16 cellular contexts compared by ENCODE assay signal in the genomic region with DNA sequence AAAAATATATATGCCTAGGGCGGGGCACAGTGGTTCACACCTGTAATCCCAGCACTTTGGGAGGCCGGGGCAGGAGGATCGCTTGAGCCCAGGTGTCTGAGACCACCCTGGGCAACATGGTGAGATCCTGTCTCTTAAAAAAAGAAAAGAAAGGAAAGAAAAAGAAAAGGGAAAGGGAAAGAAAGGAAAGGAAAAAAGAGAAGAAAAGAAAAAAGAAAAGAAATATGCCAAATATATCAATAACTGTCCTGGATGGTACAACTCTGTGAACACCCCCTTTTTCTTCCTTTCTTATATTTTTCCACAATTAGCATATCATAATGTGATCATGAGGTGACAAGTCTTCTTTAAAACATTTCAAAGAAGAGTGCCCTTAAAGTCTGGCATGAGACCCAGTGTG. TPM values are rescaled to one million over a fixed set of nuclear protein-coding genes. Genes with fewer than 3 reads are reported as not detected.
DNase-seq lines count a peak whose midpoint lies in the region; FAIRE-seq and TF ChIP-seq lines count a peak whose summit lies in the region.
"Had no signal": no experiment of that assay in that cellular context is flagged by ENCODE, and none has a peak within 500 bp of the region (broad histone marks: within the 10 kb centered on the region; RNA-seq: fewer than 3 reads in every experiment).

No MANE protein-coding gene starts in this region.

- H3K27me3 Mint-ChIP-seq in Caco-2 (ENCODE audit: insufficient read depth, unreplicated experiment): no peaks in the 10 kb centered on the region
- peaks cover 7% of the 10 kb centered on the region for H3K27me3 Mint-ChIP-seq in activated CD4-positive, alpha-beta memory T cell treated with anti-CD3 and anti-CD28 coated beads, Interleukin-2, amount 10 ng/mL, durations not matched to agents 7 days and 5 days

- peaks cover 6% of the 10 kb centered on the region for H3K36me3 Mint-ChIP-seq in Caco-2 (ENCODE audit: insufficient read depth, unreplicated experiment)
- H3K36me3 Mint-ChIP-seq in activated CD4-positive, alpha-beta memory T cell treated with anti-CD3 and anti-CD28 coated beads, Interleukin-2, amount 10 ng/mL, durations not matched to agents 7 days and 5 days (ENCODE audit: low read depth): no peaks in the 10 kb centered on the region

- no peak overlapping the region for H4K5ac ChIP-seq in H1 (ENCODE audit: insufficient read length, low read depth, low read length)

- H4K20me1 ChIP-seq in H1 (replicated peaks in 1 of 2; ENCODE audit: control insufficient read depth in 1 of 2, insufficient read depth in 2 of 2, low read length in 2 of 2): no peaks in the 10 kb centered on the region

- peak overlapping the region; percentile 84 for H2BK12ac ChIP-seq in H1 (ENCODE audit: low read depth, low read length)

- H3K27ac ChIP-seq in RWPE1 (peak overlapping the region; percentile 82), H1 (ENCODE audit: low read depth, low read length) (no peak overlapping the region), rectal smooth muscle tissue (ENCODE audit: low read depth, low read length) (peak overlapping the region; percentile 14)
- H3K27ac ChIP-seq: GM23248 had no signal

- POLR2A ChIA-PET in Caco-2 (lab: Charles Lee): no interaction called here
- POLR2A ChIA-PET in RWPE1 (lab: Yijun Ruan, JAX; ENCODE audit: low non-redundant PET): no interaction called here
- POLR2A ChIA-PET in H1 (lab: Charles Lee; ENCODE audit: partially characterized antibody): interaction anchor here (1.4 to 2.7 kb wide), 2 partner anchors 11 to 49 kb away, joined by 4 to 9 read pairs; no protein-coding TSS in a partner anchor
- POLR2A ChIA-PET in activated CD4-positive, alpha-beta memory T cell treated with anti-CD3 and anti-CD28 coated beads, Interleukin-2, amount 10 ng/mL, durations not matched to agents 7 days and 5 days (lab: Charles Lee): interaction anchor here (0.5 kb wide), 1 partner anchor 554 kb away, joined by 3 read pairs; no protein-coding TSS in a partner anchor

- H3K23me2 ChIP-seq in H1 (ENCODE audit: low read depth, low read length): no peaks in the 10 kb centered on the region

- BruUV-seq in Caco-2 (replicated peaks; lab: Mats Ljungman, UMichigan): no TSS peak

- no peak overlapping the region for H4K91ac ChIP-seq in H1 (replicated peaks; ENCODE audit: insufficient read length, low read length)

- TF ChIP-seq EP300 in H1 (IDR thresholded peaks at IDR 0.05; ENCODE audit: borderline replicate concordance in 1 of 2, low read depth in 2 of 2, low read length in 2 of 2): no peak

- TF ChIP-seq RAD21 in H1 (IDR thresholded peaks at IDR 0.05 in 1 of 2, conservative IDR thresholded peaks at IDR 0.05 in 1 of 2; ENCODE audit: low read depth in 2 of 2, low read length in 2 of 2): no peak

- H2AK5ac ChIP-seq in H1 (ENCODE audit: low read depth, low read length): no peak overlapping the region

- H2BK120ac ChIP-seq in H1 (replicated peaks; ENCODE audit: low read depth, low read length): no peak overlapping the region

- TF ChIP-seq CTCF in Caco-2 (IDR thresholded peaks at IDR 0.05; ENCODE audit: insufficient read depth in 1 of 2, low read depth in 1 of 2, low read length in 1 of 2, severe bottlenecking in 1 of 2, unreplicated experiment in 1 of 2) (no peak), RWPE1 (conservative IDR thresholded peaks at IDR 0.05; ENCODE audit: low read depth) (no peak), H1 (IDR thresholded peaks at IDR 0.05; ENCODE audit: control extremely low read depth in 1 of 3, insufficient read depth in 1 of 3, low read depth in 1 of 3, low read length in 3 of 3) (no peak), BE2C (IDR thresholded peaks at IDR 0.05; ENCODE audit: low read depth, low read length) (no peak)

- H3K4me1 ChIP-seq in Caco-2 (no peaks in the 10 kb centered on the region; the same call in 1 of the 2 replicates), H1 (replicated peaks in 1 of 4; ENCODE audit: control insufficient read depth in 3 of 4, insufficient read depth in 4 of 4, low read length in 3 of 4) (peaks cover 4 to 21% (median 9%) of the 10 kb centered on the region in 4 experiments; a peak in 6 of 7 replicates), rectal smooth muscle tissue (ENCODE audit: control insufficient read depth, insufficient read depth, low read length) (peaks cover 48% of the 10 kb centered on the region), BE2C (no peaks in the 10 kb centered on the region)

- H3K79me2 ChIP-seq in H1 (ENCODE audit: control insufficient read depth in 1 of 2, insufficient read depth in 2 of 2, low read length in 2 of 2): no peaks in the 10 kb centered on the region

- no peak overlapping the region for H2BK5ac ChIP-seq in H1 (ENCODE audit: low read depth, low read length)

- H3K4ac ChIP-seq in H1 (replicated peaks; ENCODE audit: insufficient read length, low read depth, low read length): no peak overlapping the region

- no peak overlapping the region for H3K4me3 ChIP-seq in Caco-2 (ENCODE audit: low read depth, low read length)
- H3K4me3 ChIP-seq in H1 (ENCODE audit: extremely low read depth in 1 of 4, insufficient read depth in 2 of 4, low read depth in 3 of 4, low read length in 4 of 4): no peak overlapping the region
- no peak overlapping the region for H3K4me3 ChIP-seq in rectal smooth muscle tissue (ENCODE audit: low read length)
- H3K4me3 ChIP-seq in BE2C (ENCODE audit: low read depth, low read length): no peak overlapping the region
- H3K4me3 ChIP-seq: GM23248 had no signal

- H3K4me2 ChIP-seq in H1 (ENCODE audit: insufficient read depth in 1 of 2, low read depth in 2 of 2, low read length in 2 of 2): no peak overlapping the region

- 95% methylated on average over 3 of the region's 3 CpGs; no CpG with 5 or more reads in 1 of the 2 experiments for WGBS in H1 (ENCODE audit: extremely low coverage in 1 of 2, insufficient coverage in 1 of 2, insufficient read length in 1 of 2, insufficient replicate concordance in 2 of 2, low coverage in 1 of 2, low lambda C conversion rate in 2 of 2, missing lambda C conversion rate in 1 of 2), 2 experiments

- H3K27ac Mint-ChIP-seq in Caco-2 (ENCODE audit: unreplicated experiment): peak overlapping the region; percentile 11
- H3K27ac Mint-ChIP-seq in activated CD4-positive, alpha-beta memory T cell treated with anti-CD3 and anti-CD28 coated beads, Interleukin-2, amount 10 ng/mL, durations not matched to agents 7 days and 5 days: no peak overlapping the region

- H3K9ac ChIP-seq in H1 (replicated peaks in 1 of 4; ENCODE audit: extremely low read depth in 1 of 4, low read depth in 3 of 4, low read length in 3 of 4) (no peak overlapping the region), rectal smooth muscle tissue (ENCODE audit: low read length) (no peak overlapping the region)
- H3K9ac ChIP-seq: GM23248 had no signal

- H3K4me3 Mint-ChIP-seq in Caco-2 (ENCODE audit: unreplicated experiment): no peak overlapping the region
- H3K4me3 Mint-ChIP-seq in activated CD4-positive, alpha-beta memory T cell treated with anti-CD3 and anti-CD28 coated beads, Interleukin-2, amount 10 ng/mL, durations not matched to agents 7 days and 5 days: no peak overlapping the region
- H3K4me3 Mint-ChIP-seq: CD14-positive monocyte had no signal

- DNase-seq in Caco-2 (no peak), RWPE1 (ENCODE audit: low spot score) (no peak), H1 (ENCODE audit: low read depth in 1 of 2, low spot score in 2 of 2) (no peak), mesenteric fat pad (ENCODE audit: low spot score) (no peak), BE2C (no peak)
- DNase-seq in activated CD4-positive, alpha-beta T cell treated with anti-CD3 and anti-CD28 coated beads for 1 hour: no peak
- DNase-seq in activated CD4-positive, alpha-beta memory T cell treated with anti-CD3 and anti-CD28 coated beads, Interleukin-2, amount 10 ng/mL, durations not matched to agents 7 days and 5 days: no peak
- DNase-seq: DMS153, GM23248, KG1, NCI-H1436 treated with DMSO at 0.1 percent for 48 hours, NCI-H2029 treated with DMSO at 0.1 percent for 48 hours, Right ventricle myocardium superior had no signal

- H3K14ac ChIP-seq in H1 (ENCODE audit: insufficient read length): no peak overlapping the region

- H3K79me1 ChIP-seq in H1 (ENCODE audit: low read depth, low read length): peaks cover 4% of the 10 kb centered on the region; the same call in 1 of the 2 replicates

- no peak overlapping the region for H2BK15ac ChIP-seq in H1 (ENCODE audit: low read length)

- H2BK20ac ChIP-seq in H1 (ENCODE audit: low read length): no peak overlapping the region

- H3K9me3 Mint-ChIP-seq in Caco-2 (ENCODE audit: unreplicated experiment): no peaks in the 10 kb centered on the region
- no peaks in the 10 kb centered on the region for H3K9me3 Mint-ChIP-seq in activated CD4-positive, alpha-beta memory T cell treated with anti-CD3 and anti-CD28 coated beads, Interleukin-2, amount 10 ng/mL, durations not matched to agents 7 days and 5 days

- H2AFZ ChIP-seq in H1 (ENCODE audit: low read length): no peak overlapping the region
- H2AFZ ChIP-seq: GM23248 had no signal

- TF ChIP-seq POLR2A in H1 (IDR thresholded peaks at IDR 0.05; ENCODE audit: control extremely low read depth in 1 of 2, low read depth in 2 of 2, low read length in 2 of 2): no peak

- no peaks in the 10 kb centered on the region for H3K27me3 ChIP-seq in Caco-2 (replicated peaks; ENCODE audit: control insufficient read depth, insufficient read depth, low read length)
- H3K27me3 ChIP-seq in H1 (replicated peaks in 1 of 4; ENCODE audit: control insufficient read depth in 3 of 4, extremely low read depth in 1 of 4, insufficient read depth in 3 of 4, low read length in 3 of 4): no peaks in the 10 kb centered on the region
- H3K27me3 ChIP-seq in rectal smooth muscle tissue (ENCODE audit: control insufficient read depth, insufficient read depth, low read length): no peaks in the 10 kb centered on the region
- H3K27me3 ChIP-seq in BE2C: no peaks in the 10 kb centered on the region

- H3K23ac ChIP-seq in H1 (ENCODE audit: insufficient read length): no peak overlapping the region

- no peak overlapping the region for H3K18ac ChIP-seq in H1 (ENCODE audit: extremely low read depth, low read length)

- intact Hi-C loops in Caco-2 (cut with micrococcal nuclease; ENCODE audit: unreplicated experiment): no loop called here

- no peaks in the 10 kb centered on the region for H3K36me3 ChIP-seq in Caco-2 (ENCODE audit: control insufficient read depth, insufficient read depth, low read length)
- no peaks in the 10 kb centered on the region for H3K36me3 ChIP-seq in H1 (ENCODE audit: control insufficient read depth in 2 of 4, insufficient read depth in 4 of 4, low read length in 3 of 4)
- H3K36me3 ChIP-seq in rectal smooth muscle tissue (ENCODE audit: control insufficient read depth, insufficient read depth, low read length): no peaks in the 10 kb centered on the region
- no peaks in the 10 kb centered on the region for H3K36me3 ChIP-seq in BE2C

- FAIRE-seq in H1 (lab: Jason Lieb, UNC): no peak
- FAIRE-seq: GM12892 had no signal

- no peak overlapping the region for H4K8ac ChIP-seq in H1 (ENCODE audit: extremely low read depth, insufficient read depth, low read length)

- H3K9me3 ChIP-seq in Caco-2: no peaks in the 10 kb centered on the region
- H3K9me3 ChIP-seq in H1 (ENCODE audit: insufficient read depth in 2 of 2, low read depth in 1 of 2, low read length in 1 of 2): no peaks in the 10 kb centered on the region
- no peaks in the 10 kb centered on the region for H3K9me3 ChIP-seq in BE2C

- H3K4me1 Mint-ChIP-seq in Caco-2 (ENCODE audit: low read depth, unreplicated experiment): peaks cover 14% of the 10 kb centered on the region
- no peaks in the 10 kb centered on the region for H3K4me1 Mint-ChIP-seq in activated CD4-positive, alpha-beta memory T cell treated with anti-CD3 and anti-CD28 coated beads, Interleukin-2, amount 10 ng/mL, durations not matched to agents 7 days and 5 days

- H3K56ac ChIP-seq in H1 (replicated peaks; ENCODE audit: insufficient read length, low read depth, low read length): no peak overlapping the region

- CTCF ChIA-PET in Caco-2 (lab: Charles Lee) (no interaction called here), RWPE1 (lab: Yijun Ruan, JAX) (no interaction called here), H1 (lab: Charles Lee; ENCODE audit: partially characterized antibody) (interaction anchor here (1.1 to 2.3 kb wide), 5 partner anchors 8 to 45 kb away, joined by 3 to 6 read pairs (median 5); a partner anchor contains a TSS)
- CTCF ChIA-PET in activated CD4-positive, alpha-beta memory T cell treated with anti-CD3 and anti-CD28 coated beads, Interleukin-2, amount 10 ng/mL, durations not matched to agents 7 days and 5 days (lab: Charles Lee): interaction anchor here (1.6 kb wide), 1 partner anchor 18 kb away, joined by 7 read pairs; no protein-coding TSS in a partner anchor

RNA-seq across cellular contexts. Expression of a gene that starts 44.8 kb away (rescaled TPM):
- total RNA-seq in Caco-2 (2022): 27.5 TPM in 2 replicates
- 7.8 and 10.7 TPM in 2 replicates for total RNA-seq in H1 (2021; fragmentation: NEBNext Ultra II Directional; extraction: Animal tissue kit (Norgen Biotek cat#: 25700))
- polyA plus RNA-seq in H1 (2011; rRNA removed): 4.0 and 6.7 TPM in 2 replicates
- polyA plus RNA-seq in H1 (2011; cell fraction: cytosol; rRNA removed): 5.2 TPM
- 12.0 TPM for polyA plus RNA-seq in H1 (2011; cell fraction: nucleus; rRNA removed)
- polyA plus RNA-seq in H1 (2012, experiment 1 of 2): 3.4 to 9.6 TPM (median 7.3 TPM) in 4 replicates
- 4.9 TPM for polyA plus RNA-seq in H1 (2012, experiment 2 of 2)
- polyA plus RNA-seq in H1 (2013, experiment 1 of 2): 5.8 TPM
- polyA plus RNA-seq in H1 (2013, experiment 2 of 2): 5.8 TPM
- 4.1 and 5.1 TPM in 2 replicates for polyA minus RNA-seq in H1 (2011; rRNA and poly(A)+ RNA removed)
- polyA minus RNA-seq in H1 (2011; cell fraction: cytosol; rRNA and poly(A)+ RNA removed): 2.2 TPM
- polyA minus RNA-seq in H1 (2011; cell fraction: nucleus; rRNA and poly(A)+ RNA removed): 4.1 TPM
- 34.1 TPM for total RNA-seq in mesenteric fat pad
- 19.9 TPM for polyA plus RNA-seq in BE2C (2012; ENCODE audit: insufficient read depth, insufficient read length, low read depth)
- under 1 TPM in 1 of 2 experiments, not detected in 1; 0.25 TPM for total RNA-seq in activated CD4-positive, alpha-beta memory T cell treated with anti-CD3 and anti-CD28 coated beads, Interleukin-2, amount 10 ng/mL, durations not matched to agents 7 days and 5 days

Comparison
In these comparisons a context has a peak if more than half of its experiments do, and no peak if none do; other contexts are left out.
1. CTCF ChIA-PET loops: an anchor here in H1 (1.1 to 2.3 kb wide) and activated CD4-positive, alpha-beta memory T cell treated with anti-CD3 and anti-CD28 coated beads, Interleukin-2, amount 10 ng/mL, durations not matched to agents 7 days and 5 days (1.6 kb wide); none called in Caco-2 and RWPE1.
2. POLR2A ChIA-PET loops: an anchor here in H1 (1.4 to 2.7 kb wide) and activated CD4-positive, alpha-beta memory T cell treated with anti-CD3 and anti-CD28 coated beads, Interleukin-2, amount 10 ng/mL, durations not matched to agents 7 days and 5 days (0.5 kb wide); none called in Caco-2 and RWPE1.